9 cellular contexts compared by ENCODE assay signal in genomic region chr14:105086833-105087307, GRCh38. TPM values are rescaled to one million over a fixed set of nuclear protein-coding genes. Genes with fewer than 3 reads are reported as not detected.
DNase-seq lines count a peak whose midpoint lies in the region; ATAC-seq, FAIRE-seq and TF ChIP-seq lines count a peak whose summit lies in the region.
"Had no signal": no experiment of that assay in that cellular context is flagged by ENCODE, and none has a peak within 500 bp of the region (broad histone marks: within the 10 kb centered on the region; RNA-seq: fewer than 3 reads in every experiment).

No MANE protein-coding gene starts in this region.

- peaks cover 7% of the 10 kb centered on the region for H3K27me3 Mint-ChIP-seq in type B pancreatic cell

- H3K36me3 Mint-ChIP-seq in type B pancreatic cell: no peaks in the 10 kb centered on the region

- H3K27ac Mint-ChIP-seq in type B pancreatic cell: no peak overlapping the region

- CTCF ChIA-PET in RWPE1 (lab: Yijun Ruan, JAX): interaction anchor here (0.6 to 8.1 kb wide), 15 partner anchors 8 to 132 kb away, joined by 3 to 99 read pairs (median 5); partner anchors contain the start of gene JAG2

- in situ Hi-C loops in Caki2 (cut with HindIII; ENCODE audit: low pct_unique_long_range_greater_than_20kb, low sequenced_read_pairs): no loop called here

- H3K4me1 Mint-ChIP-seq in type B pancreatic cell (ENCODE audit: unreplicated experiment): peaks cover 6% of the 10 kb centered on the region

- ATAC-seq in GM19452 (IDR thresholded peaks at IDR 0.05; ENCODE audit: unreplicated experiment) (peak; percentile 63), pancreas (peak; percentile 35 to 66 (median 56))

- no peaks in the 10 kb centered on the region for H3K27me3 ChIP-seq in pancreas

- FAIRE-seq in frontal cortex (lab: Jason Lieb, UNC) (no peak), pancreas (lab: Jason Lieb, UNC) (no peak)
- FAIRE-seq: endometrium had no signal

- peaks cover 13 to 22% (median 19%) of the 10 kb centered on the region in 3 donors for H3K4me1 ChIP-seq in pancreas

- H3K36me3 ChIP-seq in pancreas: no peaks in the 10 kb centered on the region

- WGBS in pancreas, 2 donors: 0 to 1% methylated on average over 35 to 45 of the region's 45 CpGs

- peak overlapping the region; percentile 75 for H3K4me3 Mint-ChIP-seq in type B pancreatic cell

- TF ChIP-seq CTCF in RWPE1 (conservative IDR thresholded peaks at IDR 0.05; ENCODE audit: low read depth) (peak; percentile 90), pancreas (IDR thresholded peaks at IDR 0.05) (peak; percentile 60 to 77 (median 71)), type B pancreatic cell (conservative IDR thresholded peaks at IDR 0.05) (peak; percentile 93)

- peak overlapping the region; percentile 100 for H3K27ac ChIP-seq in RWPE1
- H3K27ac ChIP-seq in pancreas: peak overlapping the region in 2 of 4 donors; percentile 11 to 21

- intact Hi-C loops in pancreas (cut with DNase I): loop anchor here in 1 of 3 donors (5.0 to 10.0 kb wide), 2 partner anchors 198 to 265 kb away; no protein-coding TSS in a partner anchor

- POLR2A ChIA-PET in RWPE1 (lab: Yijun Ruan, JAX; ENCODE audit: low non-redundant PET): interaction anchor here (0.5 to 2.0 kb wide), 4 partner anchors 12 to 118 kb away, joined by 3 to 5 read pairs (median 3); no protein-coding TSS in a partner anchor

- H3K9me3 ChIP-seq in pancreas: no peaks in the 10 kb centered on the region

- peak; percentile 74 for DNase-seq in Caki2 (ENCODE audit: low read depth)
- peak in 65 of 76 experiments; percentile 5 to 84 (median 53) for DNase-seq in HUDEP-2 (lab: John Stamatoyannopoulos, UW; ENCODE audit: unreplicated experiment in 76 of 76)
- peak; percentile 62 for DNase-seq in RWPE1 (ENCODE audit: low spot score)
- peak; percentile 76 for DNase-seq in activated effector memory CD4-positive, alpha-beta T cell treated with Interleukin-2 at 50 U/mL for 16 hours
- DNase-seq in frontal cortex (ENCODE audit: low spot score in 2 of 2): peak; percentile 64 to 79
- DNase-seq in pancreas: peak; percentile 60 to 92 (median 72)
- peak; percentile 90 for DNase-seq in type B pancreatic cell (ENCODE audit: extremely low spot score, unreplicated experiment)

- H3K4me3 ChIP-seq in pancreas: peak overlapping the region; percentile 7 to 41 (median 23)

- H3K9me3 Mint-ChIP-seq in type B pancreatic cell: no peaks in the 10 kb centered on the region

RNA-seq across cellular contexts. Expression of gene GPR132, which starts 21.6 kb away (rescaled TPM):
- 0.71 TPM in 1 of 2 replicates, not detected in the other for total RNA-seq in Caki2 (2014; rRNA removed; shearing (Covaris generic); ENCODE audit: low replicate concordance)
- total RNA-seq in frontal cortex (1.2 TPM), pancreas (1 to 10 TPM in 2 of 6 donors, under 1 TPM in 4; 0.14 to 2.3 (median 0.76) TPM), type B pancreatic cell (ENCODE audit: low replicate concordance) (0.24 and 0.33 TPM in 2 replicates)
- polyA plus RNA-seq in pancreas: under 1 TPM; 0.38 to 0.46 TPM
